Comparison of ENCODE assay signal across 18 cellular contexts in genomic region chr19:42421101-42421500, GRCh38. TPM values are rescaled to one million over a fixed set of nuclear protein-coding genes. Genes with fewer than 3 reads are reported as not detected.
DNase-seq lines count a peak whose midpoint lies in the region; ATAC-seq, FAIRE-seq and TF ChIP-seq lines count a peak whose summit lies in the region.
"Had no signal": no experiment of that assay in that cellular context is flagged by ENCODE, and none has a peak within 500 bp of the region (broad histone marks: within the 10 kb centered on the region; RNA-seq: fewer than 3 reads in every experiment).

No MANE protein-coding gene starts in this region.

- no peak for TF ChIP-seq CTCF in H1 (IDR thresholded peaks at IDR 0.05; ENCODE audit: control extremely low read depth in 1 of 3, insufficient read depth in 1 of 3, low read depth in 1 of 3, low read length in 3 of 3)
- no peak for TF ChIP-seq CTCF in neutrophil (IDR thresholded peaks at IDR 0.05)

- peaks cover 48% of the 10 kb centered on the region for H3K79me2 ChIP-seq in Karpas-422 (ENCODE audit: low read length)
- no peaks in the 10 kb centered on the region for H3K79me2 ChIP-seq in H1 (ENCODE audit: control insufficient read depth in 1 of 2, insufficient read depth in 2 of 2, low read length in 2 of 2)

- no peak for DNase-seq in T-helper 2 cell treated with Interferon-gamma antibody and Interleukin-4, amounts not matched to agents 5 μg/mL and 100 μg/mL, for 36 hours (ENCODE audit: low spot score)
- DNase-seq in T-helper 2 cell (no peak), Karpas-422 (no peak), H1 (ENCODE audit: low read depth in 1 of 2, low spot score in 2 of 2) (no peak), DMS53 treated with DMSO at 0.1 percent for 48 hours (lab: John Stamatoyannopoulos, UW; ENCODE audit: unreplicated experiment) (no peak)
- DNase-seq: DMS79; effector CD8-positive, alpha-beta T cell; IMR-90; NCI-H1436; NCI-H526 treated with DMSO at 0.1 percent for 48 hours; occipital lobe; stimulated activated CD4-positive, alpha-beta T cell treated with anti-CD3 and anti-CD28 coated beads, Interleukin-12 subunit alpha, Interleukin-12 subunit beta, amount 100 ng/mL, for 4 hours; transverse colon had no signal

- TF ChIP-seq RAD21 in H1 (IDR thresholded peaks at IDR 0.05 in 1 of 2, conservative IDR thresholded peaks at IDR 0.05 in 1 of 2; ENCODE audit: low read depth in 2 of 2, low read length in 2 of 2): no peak

- peaks cover 34% of the 10 kb centered on the region for H3K4me1 Mint-ChIP-seq in T-helper 2 cell treated with Interferon-gamma antibody and Interleukin-4, amounts not matched to agents 5 μg/mL and 100 μg/mL, for 36 hours (ENCODE audit: low read depth)

- TF ChIP-seq POLR2A in H1 (IDR thresholded peaks at IDR 0.05; ENCODE audit: control extremely low read depth in 1 of 2, low read depth in 2 of 2, low read length in 2 of 2): no peak

- H3K9me3 ChIP-seq in Karpas-422 (ENCODE audit: low read length): no peaks in the 10 kb centered on the region
- peaks cover 4 to 9% of the 10 kb centered on the region in 2 experiments for H3K9me3 ChIP-seq in H1 (ENCODE audit: insufficient read depth in 2 of 2, low read depth in 1 of 2, low read length in 1 of 2)
- H3K9me3 ChIP-seq in neutrophil: no peaks in the 10 kb centered on the region
- H3K9me3 ChIP-seq: transverse colon had no signal

- H2BK120ac ChIP-seq in H1 (replicated peaks; ENCODE audit: low read depth, low read length): no peak overlapping the region

- no peak overlapping the region for H2BK15ac ChIP-seq in H1 (ENCODE audit: low read length)

- H3K27ac ChIP-seq in Karpas-422 (ENCODE audit: low read length) (peak overlapping the region; percentile 92), H1 (ENCODE audit: low read depth, low read length) (no peak overlapping the region), neutrophil (peak overlapping the region; percentile 87)
- H3K27ac ChIP-seq: transverse colon had no signal

- H3K36me3 ChIP-seq in Karpas-422 (ENCODE audit: insufficient read depth, low read length) (peaks cover 7% of the 10 kb centered on the region; the same call in 1 of the 2 replicates), H1 (ENCODE audit: control insufficient read depth in 2 of 4, insufficient read depth in 4 of 4, low read length in 3 of 4) (no peaks in the 10 kb centered on the region), neutrophil (peaks cover 5% of the 10 kb centered on the region)
- H3K36me3 ChIP-seq: transverse colon had no signal

- H3K4me3 ChIP-seq in Karpas-422 (ENCODE audit: low read length): peak overlapping the region; percentile 78; the same call in 1 of the 2 replicates
- H3K4me3 ChIP-seq in H1 (ENCODE audit: extremely low read depth in 1 of 4, insufficient read depth in 2 of 4, low read depth in 3 of 4, low read length in 4 of 4): no peak overlapping the region
- H3K4me3 ChIP-seq in neutrophil (ENCODE audit: low read depth in 1 of 2, low read length in 1 of 2): peak overlapping the region; percentile 1 to 85
- H3K4me3 ChIP-seq: transverse colon had no signal

- peaks cover 7% of the 10 kb centered on the region; the same call in 1 of the 2 replicates for H3K23me2 ChIP-seq in H1 (ENCODE audit: low read depth, low read length)

- H2BK5ac ChIP-seq in H1 (ENCODE audit: low read depth, low read length): no peak overlapping the region

- H3K56ac ChIP-seq in H1 (replicated peaks; ENCODE audit: insufficient read length, low read depth, low read length): no peak overlapping the region

- H3K4ac ChIP-seq in H1 (replicated peaks; ENCODE audit: insufficient read length, low read depth, low read length): no peak overlapping the region

- peak overlapping the region; percentile 88 for H3K9ac ChIP-seq in Karpas-422 (ENCODE audit: low read length)
- no peak overlapping the region for H3K9ac ChIP-seq in H1 (replicated peaks in 1 of 4; ENCODE audit: extremely low read depth in 1 of 4, low read depth in 3 of 4, low read length in 3 of 4)

- H3K14ac ChIP-seq in H1 (ENCODE audit: insufficient read length): no peak overlapping the region

- no peak overlapping the region for H3K18ac ChIP-seq in H1 (ENCODE audit: extremely low read depth, low read length)

- no peak overlapping the region for H4K5ac ChIP-seq in H1 (ENCODE audit: insufficient read length, low read depth, low read length)

- H3K4me1 ChIP-seq in Karpas-422 (ENCODE audit: low read length): peaks cover 31% of the 10 kb centered on the region
- peaks cover 0 to 13% (median 4%) of the 10 kb centered on the region in 4 experiments; a peak in 5 of 7 replicates for H3K4me1 ChIP-seq in H1 (replicated peaks in 1 of 4; ENCODE audit: control insufficient read depth in 3 of 4, insufficient read depth in 4 of 4, low read length in 3 of 4)
- H3K4me1 ChIP-seq in neutrophil (ENCODE audit: control insufficient read depth in 1 of 2, insufficient read depth in 1 of 2, low read depth in 1 of 2, low read length in 1 of 2): peaks cover 55 to 59% of the 10 kb centered on the region in 2 experiments

- CTCF ChIA-PET in H1 (lab: Charles Lee; ENCODE audit: partially characterized antibody): interaction anchor here (0.9 to 10.3 kb wide), 8 partner anchors 12 to 421 kb away, joined by 3 to 101 read pairs (median 4); no protein-coding TSS in a partner anchor

- no peak overlapping the region for H4K8ac ChIP-seq in H1 (ENCODE audit: extremely low read depth, insufficient read depth, low read length)

- no peaks in the 10 kb centered on the region for H3K9me2 ChIP-seq in Karpas-422 (replicated peaks; ENCODE audit: insufficient read depth, low read length)

- POLR2A ChIA-PET in H1 (lab: Charles Lee; ENCODE audit: partially characterized antibody): interaction anchor here (0.7 to 1.5 kb wide), 6 partner anchors 12 to 128 kb away, joined by 3 to 5 read pairs (median 3); no protein-coding TSS in a partner anchor

- peak overlapping the region; percentile 3 for H3K27ac Mint-ChIP-seq in T-helper 2 cell treated with Interferon-gamma antibody and Interleukin-4, amounts not matched to agents 5 μg/mL and 100 μg/mL, for 36 hours

- FAIRE-seq in H1 (lab: Jason Lieb, UNC): no peak
- FAIRE-seq: A204.1 had no signal

- no peak overlapping the region for H3K4me3 Mint-ChIP-seq in T-helper 2 cell treated with Interferon-gamma antibody and Interleukin-4, amounts not matched to agents 5 μg/mL and 100 μg/mL, for 36 hours

- H3K79me1 ChIP-seq in H1 (ENCODE audit: low read depth, low read length): no peaks in the 10 kb centered on the region

- ATAC-seq in GM21576 (IDR thresholded peaks at IDR 0.05; ENCODE audit: unreplicated experiment) (no peak), GM19463 (IDR thresholded peaks at IDR 0.05; ENCODE audit: unreplicated experiment) (no peak)

- H4K20me1 ChIP-seq in Karpas-422 (ENCODE audit: insufficient read depth, low read depth, low read length): peaks cover 31% of the 10 kb centered on the region; the same call in 1 of the 2 replicates
- H4K20me1 ChIP-seq in H1 (replicated peaks in 1 of 2; ENCODE audit: control insufficient read depth in 1 of 2, insufficient read depth in 2 of 2, low read length in 2 of 2): peaks cover 7 to 20% of the 10 kb centered on the region in 2 experiments

- no peaks in the 10 kb centered on the region for H3K27me3 ChIP-seq in Karpas-422 (ENCODE audit: low read length)
- peaks cover 13 to 36% (median 34%) of the 10 kb centered on the region in 4 experiments for H3K27me3 ChIP-seq in H1 (replicated peaks in 1 of 4; ENCODE audit: control insufficient read depth in 3 of 4, extremely low read depth in 1 of 4, insufficient read depth in 3 of 4, low read length in 3 of 4)
- peaks cover 16% of the 10 kb centered on the region for H3K27me3 ChIP-seq in neutrophil
- H3K27me3 ChIP-seq: transverse colon had no signal

- WGBS in H1 (ENCODE audit: extremely low coverage in 1 of 2, insufficient coverage in 1 of 2, insufficient read length in 1 of 2, insufficient replicate concordance in 2 of 2, low coverage in 1 of 2, low lambda C conversion rate in 2 of 2, missing lambda C conversion rate in 1 of 2), 2 experiments: 93% methylated on average over 4 of the region's 4 CpGs; no CpG with 5 or more reads in 1 of the 2 experiments

- no peak for TF ChIP-seq EP300 in H1 (IDR thresholded peaks at IDR 0.05; ENCODE audit: borderline replicate concordance in 1 of 2, low read depth in 2 of 2, low read length in 2 of 2)

- no peaks in the 10 kb centered on the region for H3K27me3 Mint-ChIP-seq in T-helper 2 cell treated with Interferon-gamma antibody and Interleukin-4, amounts not matched to agents 5 μg/mL and 100 μg/mL, for 36 hours (ENCODE audit: low read depth)

- no peak overlapping the region for H2AFZ ChIP-seq in Karpas-422 (ENCODE audit: low read length)
- no peak overlapping the region for H2AFZ ChIP-seq in H1 (ENCODE audit: low read length)

- no peak overlapping the region for H2BK20ac ChIP-seq in H1 (ENCODE audit: low read length)

- H3K9me3 Mint-ChIP-seq in T-helper 2 cell treated with Interferon-gamma antibody and Interleukin-4, amounts not matched to agents 5 μg/mL and 100 μg/mL, for 36 hours: no peaks in the 10 kb centered on the region

- H2AK5ac ChIP-seq in H1 (ENCODE audit: low read depth, low read length): no peak overlapping the region

- H3K23ac ChIP-seq in H1 (ENCODE audit: insufficient read length): no peak overlapping the region

- 0 out of 2 replicates have a peak overlapping the region, but pooled peaks have one; percentile 17 for H2BK12ac ChIP-seq in H1 (ENCODE audit: low read depth, low read length)

- H3K4me2 ChIP-seq in Karpas-422 (ENCODE audit: low read depth, low read length, poor library complexity, severe bottlenecking) (peak overlapping the region; percentile 73), H1 (ENCODE audit: insufficient read depth in 1 of 2, low read depth in 2 of 2, low read length in 2 of 2) (no peak overlapping the region)

- peaks cover 7% of the 10 kb centered on the region for H3K36me3 Mint-ChIP-seq in T-helper 2 cell treated with Interferon-gamma antibody and Interleukin-4, amounts not matched to agents 5 μg/mL and 100 μg/mL, for 36 hours (ENCODE audit: low read depth)

- no peak overlapping the region for H4K91ac ChIP-seq in H1 (replicated peaks; ENCODE audit: insufficient read length, low read length)

RNA-seq across cellular contexts. Expression of gene LIPE, which starts 6.1 kb away (rescaled TPM):
- total RNA-seq in Karpas-422 (2014; rRNA removed; shearing (Covaris generic); ENCODE audit: low replicate concordance): 16.3 and 50.6 TPM in 2 replicates
- total RNA-seq in H1 (2021; fragmentation: NEBNext Ultra II Directional; extraction: Animal tissue kit (Norgen Biotek cat#: 25700)): 12.5 and 15.9 TPM in 2 replicates
- polyA plus RNA-seq in H1 (2011; rRNA removed): 8.7 and 17.0 TPM in 2 replicates
- 10.3 TPM for polyA plus RNA-seq in H1 (2011; cell fraction: cytosol; rRNA removed)
- 15.3 TPM for polyA plus RNA-seq in H1 (2011; cell fraction: nucleus; rRNA removed)
- 5.6 to 13.0 TPM (median 9.4 TPM) in 4 replicates for polyA plus RNA-seq in H1 (2012, experiment 1 of 2)
- polyA plus RNA-seq in H1 (2012, experiment 2 of 2): 5.2 TPM
- 6.4 TPM for polyA plus RNA-seq in H1 (2013, experiment 1 of 2)
- 5.8 TPM for polyA plus RNA-seq in H1 (2013, experiment 2 of 2)
- 3.5 and 7.4 TPM in 2 replicates for polyA minus RNA-seq in H1 (2011; rRNA and poly(A)+ RNA removed)
- 10.0 TPM for polyA minus RNA-seq in H1 (2011; cell fraction: cytosol; rRNA and poly(A)+ RNA removed)
- 18.8 TPM for polyA minus RNA-seq in H1 (2011; cell fraction: nucleus; rRNA and poly(A)+ RNA removed)

RNA-seq across cellular contexts. Expression of gene CXCL17, which starts 21.6 kb away (rescaled TPM):
- total RNA-seq in Karpas-422 (2014; rRNA removed; shearing (Covaris generic); ENCODE audit: low replicate concordance): not detected in 2 replicates
- not detected in 2 replicates for total RNA-seq in H1 (2021; fragmentation: NEBNext Ultra II Directional; extraction: Animal tissue kit (Norgen Biotek cat#: 25700))
- 0.11 TPM in 1 of 2 replicates, not detected in the other for polyA plus RNA-seq in H1 (2011; rRNA removed)
- polyA plus RNA-seq in H1 (2011; cell fraction: cytosol; rRNA removed): 0.09 TPM
- not detected for polyA plus RNA-seq in H1 (2011; cell fraction: nucleus; rRNA removed)
- not detected in 4 replicates for polyA plus RNA-seq in H1 (2012, experiment 1 of 2)
- not detected for polyA plus RNA-seq in H1 (2012, experiment 2 of 2)
- not detected for polyA plus RNA-seq in H1 (2013, experiment 1 of 2)
- polyA plus RNA-seq in H1 (2013, experiment 2 of 2): 0.06 TPM
- polyA minus RNA-seq in H1 (2011; rRNA and poly(A)+ RNA removed): not detected in 2 replicates
- not detected for polyA minus RNA-seq in H1 (2011; cell fraction: cytosol; rRNA and poly(A)+ RNA removed)
- polyA minus RNA-seq in H1 (2011; cell fraction: nucleus; rRNA and poly(A)+ RNA removed): not detected
- total RNA-seq: aorta, IMR-90, transverse colon had no signal
- polyA plus RNA-seq: IMR-90 had no signal

RNA-seq across cellular contexts. Expression of gene CNFN, which starts 31.0 kb away (rescaled TPM):
- not detected in 2 replicates for total RNA-seq in Karpas-422 (2014; rRNA removed; shearing (Covaris generic); ENCODE audit: low replicate concordance)
- 8.9 and 12.6 TPM in 2 replicates for total RNA-seq in H1 (2021; fragmentation: NEBNext Ultra II Directional; extraction: Animal tissue kit (Norgen Biotek cat#: 25700))
- polyA plus RNA-seq in H1 (2011; rRNA removed): 31.5 and 54.3 TPM in 2 replicates
- 22.7 TPM for polyA plus RNA-seq in H1 (2011; cell fraction: cytosol; rRNA removed)
- polyA plus RNA-seq in H1 (2011; cell fraction: nucleus; rRNA removed): 26.0 TPM
- polyA plus RNA-seq in H1 (2012, experiment 1 of 2): 9.3 to 41.6 TPM (median 27.4 TPM) in 4 replicates
- polyA plus RNA-seq in H1 (2012, experiment 2 of 2): 6.6 TPM
- 39.2 TPM for polyA plus RNA-seq in H1 (2013, experiment 1 of 2)
- polyA plus RNA-seq in H1 (2013, experiment 2 of 2): 41.9 TPM
- 3.0 TPM in 2 replicates for polyA minus RNA-seq in H1 (2011; rRNA and poly(A)+ RNA removed)
- polyA minus RNA-seq in H1 (2011; cell fraction: cytosol; rRNA and poly(A)+ RNA removed): 7.1 TPM
- 4.8 TPM for polyA minus RNA-seq in H1 (2011; cell fraction: nucleus; rRNA and poly(A)+ RNA removed)
- total RNA-seq: IMR-90, occipital lobe had no signal

Comparison
In these comparisons a context has a peak if more than half of its experiments do, and no peak if none do; other contexts are left out.
1. H3K4me3 ChIP-seq: peak in Karpas-422 (single experiment) and neutrophil (2 of 2); none in H1 (0 of 4).